8 cellular contexts compared by ENCODE assay signal in the genomic region with DNA sequence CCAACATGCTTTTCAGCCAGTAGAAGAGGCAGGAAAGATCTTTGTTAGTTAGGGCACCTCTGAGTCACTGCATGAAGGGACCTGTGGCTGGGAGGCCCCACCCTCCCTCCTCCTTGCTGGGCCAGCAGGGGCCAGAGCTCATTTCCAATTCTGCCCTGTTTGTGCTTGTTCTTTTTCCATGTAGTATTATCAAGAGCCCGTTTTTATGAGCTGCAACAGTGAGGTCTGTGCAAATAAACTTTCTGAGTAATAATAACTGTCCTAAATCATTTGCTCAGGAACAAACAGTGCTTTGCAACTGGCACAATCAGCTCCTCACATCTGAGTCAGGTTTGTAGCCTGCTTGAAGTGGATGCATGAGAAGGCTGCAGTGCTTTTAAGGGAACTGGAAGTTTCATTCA.
DNase-seq lines count a peak whose midpoint lies in the region; ATAC-seq and TF ChIP-seq lines count a peak whose summit lies in the region.

No MANE protein-coding gene starts in this region.

- no peaks in the 10 kb centered on the region for H3K9me3 ChIP-seq in body of pancreas
- no peaks in the 10 kb centered on the region for H3K9me3 ChIP-seq in Karpas-422 (ENCODE audit: low read length)

- H3K4me2 ChIP-seq in Karpas-422 (ENCODE audit: low read depth, low read length, poor library complexity, severe bottlenecking), result no peak overlapping the region

- no peak overlapping the region for H3K9ac ChIP-seq in Karpas-422 (ENCODE audit: low read length)

- no peak for TF ChIP-seq POLR2A in body of pancreas (IDR thresholded peaks at IDR 0.05)

- H2AFZ ChIP-seq in Karpas-422 (ENCODE audit: low read length), result no peak overlapping the region

- no peak overlapping the region for H3K4me3 ChIP-seq in body of pancreas
- H3K4me3 ChIP-seq in Karpas-422 (ENCODE audit: low read length), result no peak overlapping the region

- H3K79me2 ChIP-seq in Karpas-422 (ENCODE audit: low read length), result no peaks in the 10 kb centered on the region

- H3K27ac ChIP-seq in body of pancreas (no peak overlapping the region), Karpas-422 (ENCODE audit: low read length) (no peak overlapping the region)

- 29 to 40% methylated on average over 1 of the region's 1 CpG for WGBS in body of pancreas, 2 donors

- intact Hi-C loops in body of pancreas (cut with DNase I), result no loop called here
- intact Hi-C loops in sciatic nerve (cut with DNase I), result loop anchor here (10.0 kb wide), 1 partner anchor 816 kb away; no protein-coding TSS in a partner anchor

- H3K36me3 ChIP-seq in body of pancreas (replicated peaks in 1 of 2; ENCODE audit: insufficient read depth in 1 of 2, low read depth in 2 of 2) (no peaks in the 10 kb centered on the region), Karpas-422 (ENCODE audit: insufficient read depth, low read length) (no peaks in the 10 kb centered on the region)

- H4K20me1 ChIP-seq in Karpas-422 (ENCODE audit: insufficient read depth, low read depth, low read length), result no peaks in the 10 kb centered on the region

- DNase-seq in SW480 (ENCODE audit: low spot score) (peak; percentile 61), body of pancreas (peak in 1 of 4 donors; percentile 23), sciatic nerve (ENCODE audit: low spot score) (no peak), inferior parietal cortex (ENCODE audit: extremely low spot score) (no peak), NCI-H128 (lab: John Stamatoyannopoulos, UW; ENCODE audit: unreplicated experiment) (no peak), Karpas-422 (no peak)

- no peaks in the 10 kb centered on the region for H3K9me2 ChIP-seq in Karpas-422 (replicated peaks; ENCODE audit: insufficient read depth, low read length)

- H3K4me1 ChIP-seq in body of pancreas (peaks cover 13% of the 10 kb centered on the region), Karpas-422 (ENCODE audit: low read length) (no peaks in the 10 kb centered on the region)

- H3K27me3 ChIP-seq in body of pancreas (no peaks in the 10 kb centered on the region), Karpas-422 (ENCODE audit: low read length) (no peaks in the 10 kb centered on the region)

- peak; percentile 51 for ATAC-seq in GM21423 (IDR thresholded peaks at IDR 0.05; ENCODE audit: unreplicated experiment)
- peak; percentile 56 for ATAC-seq in body of pancreas
- peak; percentile 85 for ATAC-seq in sciatic nerve
- ATAC-seq in HG02623 (IDR thresholded peaks at IDR 0.05; ENCODE audit: unreplicated experiment), result no peak

- TF ChIP-seq CTCF in body of pancreas (IDR thresholded peaks at IDR 0.05), result no peak
